Comparison of ENCODE assay signal across 21 cellular contexts in the genomic region with DNA sequence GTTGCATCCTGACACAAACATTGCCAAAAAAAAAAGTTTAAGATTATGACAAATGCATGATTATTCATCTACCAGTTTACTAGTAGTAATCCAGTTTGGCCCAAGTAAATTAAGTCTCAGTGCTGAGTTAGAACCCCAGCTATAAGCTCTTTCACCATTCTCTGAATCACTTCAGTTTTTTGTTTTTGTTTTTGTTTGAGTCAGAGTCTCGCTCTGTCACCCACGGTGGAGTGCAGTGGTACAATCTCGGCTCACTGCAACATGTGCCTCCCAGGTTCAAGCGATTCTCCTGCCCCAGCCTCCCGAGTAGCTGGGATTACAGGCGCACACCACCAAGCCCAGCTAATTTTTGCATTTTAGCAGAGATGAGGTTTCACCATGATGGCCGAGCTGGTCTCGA. TPM values are rescaled to one million over a fixed set of nuclear protein-coding genes. Genes with fewer than 3 reads are reported as not detected.
DNase-seq lines count a peak whose midpoint lies in the region; ATAC-seq and TF ChIP-seq lines count a peak whose summit lies in the region.
"Had no signal": no experiment of that assay in that cellular context is flagged by ENCODE, and none has a peak within 500 bp of the region (broad histone marks: within the 10 kb centered on the region; RNA-seq: fewer than 3 reads in every experiment).

No MANE protein-coding gene starts in this region.

- POLR2A ChIA-PET in MCF 10A (lab: Yijun Ruan, JAX) = interaction anchor here (0.6 to 8.5 kb wide), 4 partner anchors 12 to 77 kb away, joined by 3 to 134 read pairs (median 44); a partner anchor contains a TSS

- H3K27me3 ChIP-seq in breast epithelium = no peaks in the 10 kb centered on the region
- H3K27me3 ChIP-seq in MM.1S (replicated peaks; ENCODE audit: insufficient read depth, low read length) = no peaks in the 10 kb centered on the region
- no peaks in the 10 kb centered on the region for H3K27me3 ChIP-seq in neural progenitor cell
- H3K27me3 ChIP-seq: MG63, vagina had no signal

- H3K4me3 Mint-ChIP-seq in MCF 10A (ENCODE audit: unreplicated experiment) (no peak overlapping the region), neural progenitor cell (peak overlapping the region; percentile 55)
- H3K4me3 Mint-ChIP-seq in activated T-helper 1 cell treated with anti-CD3 and anti-CD28 coated beads, Interleukin-12 subunit alpha, Interleukin-12 subunit beta, Interleukin-2, Interleukin-4 antibody, amounts not matched to agents 30 ng/mL and 10 ng/mL and 1 ng/mL, durations not matched to agents 14 hours and 24 hours and 36 hours = peak overlapping the region; percentile 41

- no peak for TF ChIP-seq CTCF in MCF 10A (IDR thresholded peaks at IDR 0.05; ENCODE audit: unreplicated experiment)
- TF ChIP-seq CTCF in breast epithelium (IDR thresholded peaks at IDR 0.05) = no peak
- TF ChIP-seq CTCF in MM.1S (IDR thresholded peaks at IDR 0.05; ENCODE audit: low read length) = no peak
- no peak for TF ChIP-seq CTCF in neural progenitor cell (IDR thresholded peaks at IDR 0.05)

- H3K27ac ChIP-seq in breast epithelium = no peak overlapping the region
- peak overlapping the region; percentile 24; the same call in 1 of the 2 replicates for H3K27ac ChIP-seq in MM.1S (ENCODE audit: low read length)
- H3K27ac ChIP-seq in neural progenitor cell = no peak overlapping the region
- H3K27ac ChIP-seq: coronary artery, vagina had no signal

- H3K27me3 Mint-ChIP-seq in MCF 10A (ENCODE audit: insufficient read depth, unreplicated experiment) (no peaks in the 10 kb centered on the region), neural progenitor cell (ENCODE audit: insufficient read depth, low read depth) (peaks cover 2% of the 10 kb centered on the region)
- no peaks in the 10 kb centered on the region for H3K27me3 Mint-ChIP-seq in activated T-helper 1 cell treated with anti-CD3 and anti-CD28 coated beads, Interleukin-12 subunit alpha, Interleukin-12 subunit beta, Interleukin-2, Interleukin-4 antibody, amounts not matched to agents 30 ng/mL and 10 ng/mL and 1 ng/mL, durations not matched to agents 14 hours and 24 hours and 36 hours (ENCODE audit: insufficient read depth)

- H3K9me3 ChIP-seq in breast epithelium (no peaks in the 10 kb centered on the region), MM.1S (replicated peaks; ENCODE audit: insufficient read depth, low read length) (no peaks in the 10 kb centered on the region), neural progenitor cell (ENCODE audit: low read depth) (no peaks in the 10 kb centered on the region)
- H3K9me3 ChIP-seq: MG63, vagina had no signal

- ATAC-seq in GM21390 (IDR thresholded peaks at IDR 0.05; ENCODE audit: unreplicated experiment) = no peak
- ATAC-seq: HepG2, left lobe of liver had no signal

- peak overlapping the region; percentile 30; the same call in 1 of the 2 replicates for H3K4me2 ChIP-seq in MM.1S (ENCODE audit: low read depth, low read length)
- no peak overlapping the region for H3K4me2 ChIP-seq in neural progenitor cell

- no TSS peak for BruUV-seq in MCF 10A (replicated peaks; lab: Mats Ljungman, UMichigan)

- DNase-seq in MCF 10A (ENCODE audit: unreplicated experiment) (peak; percentile 16), breast epithelium (ENCODE audit: low spot score in 2 of 2) (no peak), MM.1S (peak; percentile 5), neural progenitor cell (ENCODE audit: low spot score) (no peak), cerebellar cortex (ENCODE audit: low spot score) (no peak)
- DNase-seq in activated T-helper 1 cell treated with anti-CD3 and anti-CD28 coated beads, Interleukin-12 subunit alpha, Interleukin-12 subunit beta, Interleukin-2, Interleukin-4 antibody, amounts not matched to agents 30 ng/mL and 10 ng/mL and 1 ng/mL, durations not matched to agents 14 hours and 24 hours and 36 hours (ENCODE audit: low spot score) = no peak
- DNase-seq in activated CD8-positive, alpha-beta memory T cell treated with anti-CD3 and anti-CD28 coated beads for 24 hours = no peak
- DNase-seq: EL, NCI-H1694, NCI-H2227 treated with DMSO at 0.1 percent for 48 hours, retina, SHP77 treated with DMSO at 0.1 percent for 48 hours had no signal

- no peak overlapping the region for H3K9ac ChIP-seq in MM.1S (ENCODE audit: low read length)
- H3K9ac ChIP-seq in neural progenitor cell = no peak overlapping the region

- intact Hi-C loops in MCF 10A (cut with micrococcal nuclease) (loop anchor here (5.0 kb wide), 2 partner anchors 34 to 84 kb away; a partner anchor contains a TSS), breast epithelium (cut with DNase I; ENCODE audit: low total_unique reads) (no loop called here)
- intact Hi-C loops in activated T-helper 1 cell treated with anti-CD3 and anti-CD28 coated beads, Interleukin-12 subunit alpha, Interleukin-12 subunit beta, Interleukin-2, Interleukin-4 antibody, amounts not matched to agents 30 ng/mL and 10 ng/mL and 1 ng/mL, durations not matched to agents 14 hours and 24 hours and 36 hours (cut with micrococcal nuclease) = loop anchor here (5.0 kb wide), 2 partner anchors 549 to 1726 kb away; a partner anchor contains a TSS

- H3K9me2 ChIP-seq in MM.1S (replicated peaks; ENCODE audit: insufficient read depth, low read length) = no peaks in the 10 kb centered on the region

- H4K20me1 ChIP-seq in MM.1S (ENCODE audit: insufficient read depth, low read length) = no peaks in the 10 kb centered on the region
- H4K20me1 ChIP-seq in neural progenitor cell (ENCODE audit: low read depth) = no peaks in the 10 kb centered on the region

- H3K4me1 ChIP-seq in breast epithelium (no peaks in the 10 kb centered on the region), MM.1S (ENCODE audit: low read length) (peaks cover 65% of the 10 kb centered on the region), neural progenitor cell (peaks cover 8% of the 10 kb centered on the region)

- no peaks in the 10 kb centered on the region for H3K36me3 ChIP-seq in breast epithelium
- H3K36me3 ChIP-seq in MM.1S (replicated peaks; ENCODE audit: insufficient read depth, low read length) = peaks cover 14% of the 10 kb centered on the region
- peaks cover 18% of the 10 kb centered on the region for H3K36me3 ChIP-seq in neural progenitor cell

- H3K4me1 Mint-ChIP-seq in MCF 10A (ENCODE audit: insufficient read depth, unreplicated experiment) (peaks cover 12% of the 10 kb centered on the region), neural progenitor cell (peaks cover 19% of the 10 kb centered on the region)
- peaks cover 75% of the 10 kb centered on the region for H3K4me1 Mint-ChIP-seq in activated T-helper 1 cell treated with anti-CD3 and anti-CD28 coated beads, Interleukin-12 subunit alpha, Interleukin-12 subunit beta, Interleukin-2, Interleukin-4 antibody, amounts not matched to agents 30 ng/mL and 10 ng/mL and 1 ng/mL, durations not matched to agents 14 hours and 24 hours and 36 hours (ENCODE audit: low read depth)

- H3F3A ChIP-seq in MM.1S (ENCODE audit: insufficient read depth, low read length) (peaks cover 45% of the 10 kb centered on the region), neural progenitor cell (ENCODE audit: low read depth) (peaks cover 28% of the 10 kb centered on the region)

- no peak overlapping the region for H3K27ac Mint-ChIP-seq in MCF 10A (ENCODE audit: low read depth, unreplicated experiment)
- peak overlapping the region; percentile 64 for H3K27ac Mint-ChIP-seq in activated T-helper 1 cell treated with anti-CD3 and anti-CD28 coated beads, Interleukin-12 subunit alpha, Interleukin-12 subunit beta, Interleukin-2, Interleukin-4 antibody, amounts not matched to agents 30 ng/mL and 10 ng/mL and 1 ng/mL, durations not matched to agents 14 hours and 24 hours and 36 hours
- no peak overlapping the region for H3K27ac Mint-ChIP-seq in neural progenitor cell

- H2AFZ ChIP-seq in MM.1S (ENCODE audit: low read length) (no peak overlapping the region), neural progenitor cell (replicated peaks) (no peak overlapping the region)

- H3K36me3 Mint-ChIP-seq in MCF 10A (ENCODE audit: insufficient read depth, unreplicated experiment) (peaks cover 41% of the 10 kb centered on the region), neural progenitor cell (peaks cover 10% of the 10 kb centered on the region)
- H3K36me3 Mint-ChIP-seq in activated T-helper 1 cell treated with anti-CD3 and anti-CD28 coated beads, Interleukin-12 subunit alpha, Interleukin-12 subunit beta, Interleukin-2, Interleukin-4 antibody, amounts not matched to agents 30 ng/mL and 10 ng/mL and 1 ng/mL, durations not matched to agents 14 hours and 24 hours and 36 hours (ENCODE audit: low read depth) = peaks cover 45% of the 10 kb centered on the region

- no peak for TF ChIP-seq POLR2A in breast epithelium (IDR thresholded peaks at IDR 0.05)

- H3K79me2 ChIP-seq in MM.1S (ENCODE audit: low read length) (peaks cover 68% of the 10 kb centered on the region), neural progenitor cell (ENCODE audit: low read depth) (peaks cover 51% of the 10 kb centered on the region)

- H3K9me3 Mint-ChIP-seq in MCF 10A (ENCODE audit: unreplicated experiment) = no peaks in the 10 kb centered on the region
- no peaks in the 10 kb centered on the region for H3K9me3 Mint-ChIP-seq in activated T-helper 1 cell treated with anti-CD3 and anti-CD28 coated beads, Interleukin-12 subunit alpha, Interleukin-12 subunit beta, Interleukin-2, Interleukin-4 antibody, amounts not matched to agents 30 ng/mL and 10 ng/mL and 1 ng/mL, durations not matched to agents 14 hours and 24 hours and 36 hours
- no peaks in the 10 kb centered on the region for H3K9me3 Mint-ChIP-seq in neural progenitor cell

- H3K4me3 ChIP-seq in breast epithelium = no peak overlapping the region
- no peak overlapping the region for H3K4me3 ChIP-seq in MM.1S (ENCODE audit: low read length)
- H3K4me3 ChIP-seq in neural progenitor cell = no peak overlapping the region
- H3K4me3 ChIP-seq: coronary artery, vagina had no signal

- CTCF ChIA-PET in MCF 10A (lab: Yijun Ruan, JAX) = interaction anchor here (0.6 to 46.8 kb wide), 5 partner anchors 14 to 226 kb away, joined by 3 to 1231 read pairs (median 4); no protein-coding TSS in a partner anchor

RNA-seq across cellular contexts. Expression of a gene that starts 1.5 kb away (rescaled TPM):
- total RNA-seq in MCF 10A (2022) (7.7 and 8.0 TPM in 2 replicates), breast epithelium (1 to 10 TPM; 3.2 to 6.6 (median 5.2) TPM), neural progenitor cell (ENCODE audit: low replicate concordance) (16.4 and 28.3 TPM in 2 replicates)
- 21.9 and 23.4 TPM in 2 replicates for total RNA-seq in activated T-helper 1 cell treated with anti-CD3 and anti-CD28 coated beads, Interleukin-12 subunit alpha, Interleukin-12 subunit beta, Interleukin-2, Interleukin-4 antibody, amounts not matched to agents 30 ng/mL and 10 ng/mL and 1 ng/mL, durations not matched to agents 14 hours and 24 hours and 36 hours

RNA-seq across cellular contexts. Expression of a gene that starts 11.1 kb away (rescaled TPM):
- 69.5 and 86.6 TPM in 2 replicates for total RNA-seq in MCF 10A (2022)
- total RNA-seq in breast epithelium = 10 to 100 TPM; 14.4 to 17.1 (median 16.5) TPM
- total RNA-seq in activated T-helper 1 cell treated with anti-CD3 and anti-CD28 coated beads, Interleukin-12 subunit alpha, Interleukin-12 subunit beta, Interleukin-2, Interleukin-4 antibody, amounts not matched to agents 30 ng/mL and 10 ng/mL and 1 ng/mL, durations not matched to agents 14 hours and 24 hours and 36 hours = 30.4 and 30.6 TPM in 2 replicates
- 27.0 and 42.5 TPM in 2 replicates for total RNA-seq in neural progenitor cell (ENCODE audit: low replicate concordance)

RNA-seq across cellular contexts. Expression of a gene that starts 22.7 kb away (rescaled TPM):
- not detected in 2 replicates for total RNA-seq in MCF 10A (2022)
- total RNA-seq in breast epithelium = 1 to 10 TPM in 2 of 3 donors, under 1 TPM in 1; 0.64 to 5.6 (median 5.4) TPM
- not detected in 2 replicates for total RNA-seq in activated T-helper 1 cell treated with anti-CD3 and anti-CD28 coated beads, Interleukin-12 subunit alpha, Interleukin-12 subunit beta, Interleukin-2, Interleukin-4 antibody, amounts not matched to agents 30 ng/mL and 10 ng/mL and 1 ng/mL, durations not matched to agents 14 hours and 24 hours and 36 hours
- not detected in 2 replicates for total RNA-seq in neural progenitor cell (ENCODE audit: low replicate concordance)
- total RNA-seq: frontal cortex, left lobe of liver, mononuclear cell, subcutaneous adipose tissue had no signal

Comparison
In these comparisons a context has a peak if more than half of its experiments do, and no peak if none do; other contexts are left out.
1. DNase-seq: peak in MCF 10A (single experiment) and MM.1S (single experiment); none in breast epithelium (0 of 2), activated T-helper 1 cell treated with anti-CD3 and anti-CD28 coated beads, Interleukin-12 subunit alpha, Interleukin-12 subunit beta, Interleukin-2, Interleukin-4 antibody, amounts not matched to agents 30 ng/mL and 10 ng/mL and 1 ng/mL, durations not matched to agents 14 hours and 24 hours and 36 hours (single experiment), neural progenitor cell (single experiment), activated CD8-positive, alpha-beta memory T cell treated with anti-CD3 and anti-CD28 coated beads for 24 hours (single experiment) and cerebellar cortex (single experiment).